In genomic region chr4:169144061-169144600, GRCh38 we compare ENCODE assay signal across 20 cellular contexts.
DNase-seq lines count a peak whose midpoint lies in the region; ATAC-seq, FAIRE-seq and TF ChIP-seq lines count a peak whose summit lies in the region.
"Had no signal": no experiment of that assay in that cellular context is flagged by ENCODE, and none has a peak within 500 bp of the region (broad histone marks: within the 10 kb centered on the region; RNA-seq: fewer than 3 reads in every experiment).

No MANE protein-coding gene starts in this region.

- H3K27me3 Mint-ChIP-seq in GM23338 (ENCODE audit: insufficient read depth, low read depth, poor library complexity): no peaks in the 10 kb centered on the region
- H3K27me3 Mint-ChIP-seq in activated naive CD8-positive, alpha-beta T cell treated with anti-CD3 and anti-CD28 coated beads, Interleukin-2, amount 50 U/mL, for 24 hours: peaks cover 2% of the 10 kb centered on the region
- H3K27me3 Mint-ChIP-seq: B cell had no signal

- H2BK120ac ChIP-seq in IMR-90 (ENCODE audit: low read depth, low read length): no peak overlapping the region

- H3K27ac ChIP-seq in GM23338 (ENCODE audit: low read depth) (0 out of 2 replicates have a peak overlapping the region, but pooled peaks have one; percentile 51), IMR-90 (ENCODE audit: insufficient read depth, low read length) (no peak overlapping the region), kidney (ENCODE audit: low read depth in 2 of 2, low read length in 2 of 2) (peak overlapping the region; percentile 38 to 78)
- H3K27ac ChIP-seq: A549, Peyer's patch, SJSA1 had no signal

- H2AK5ac ChIP-seq in IMR-90 (ENCODE audit: low read depth, low read length): no peak overlapping the region

- no peak overlapping the region for H3K14ac ChIP-seq in IMR-90 (replicated peaks; ENCODE audit: low read depth, low read length)

- no peaks in the 10 kb centered on the region for H3K27me3 ChIP-seq in GM23338 (ENCODE audit: insufficient read depth)
- no peaks in the 10 kb centered on the region for H3K27me3 ChIP-seq in IMR-90 (ENCODE audit: control insufficient read depth, insufficient read depth, low read length)
- H3K27me3 ChIP-seq: Peyer's patch, SJSA1 had no signal

- dilution Hi-C loops in IMR-90 (cut with HindIII; ENCODE audit: low sequenced_read_pairs, unreplicated experiment): no loop called here

- no peak overlapping the region for H4K8ac ChIP-seq in IMR-90 (ENCODE audit: low read depth in 2 of 2, low read length in 2 of 2)

- H3K4me1 ChIP-seq in GM23338 (ENCODE audit: insufficient read depth): peaks cover 8% of the 10 kb centered on the region
- H3K4me1 ChIP-seq in IMR-90 (ENCODE audit: control insufficient read depth, insufficient read depth, low read length): peaks cover 2% of the 10 kb centered on the region
- peaks cover 14 to 26% of the 10 kb centered on the region in 2 donors for H3K4me1 ChIP-seq in kidney (ENCODE audit: control insufficient read depth in 1 of 2, insufficient read depth in 1 of 2, low read depth in 1 of 2, low read length in 2 of 2)

- no peaks in the 10 kb centered on the region for H3F3A ChIP-seq in GM23338 (replicated peaks; ENCODE audit: low read depth)

- no peak overlapping the region for H3K4me3 Mint-ChIP-seq in GM23338
- H3K4me3 Mint-ChIP-seq in activated naive CD8-positive, alpha-beta T cell treated with anti-CD3 and anti-CD28 coated beads, Interleukin-2, amount 50 U/mL, for 24 hours: no peak overlapping the region
- H3K4me3 Mint-ChIP-seq: B cell, CD14-positive monocyte had no signal

- no peak overlapping the region for H4K91ac ChIP-seq in IMR-90 (ENCODE audit: insufficient read depth, low read depth, low read length)

- POLR2A ChIA-PET in IMR-90 (lab: Charles Lee; ENCODE audit: unreplicated experiment): no interaction called here

- H3K56ac ChIP-seq in IMR-90 (ENCODE audit: extremely low read depth, insufficient read depth, low read length): no peak overlapping the region

- H3K9me2 ChIP-seq in GM23338 (ENCODE audit: insufficient read depth): no peaks in the 10 kb centered on the region

- H3K18ac ChIP-seq in IMR-90 (ENCODE audit: low read depth, low read length): no peak overlapping the region

- no peak for ATAC-seq in GM23338
- no peak for ATAC-seq in IMR-90 (ENCODE audit: low read depth)
- no peak for ATAC-seq in activated naive CD8-positive, alpha-beta T cell treated with anti-CD3 and anti-CD28 coated beads, Interleukin-2, amount 50 U/mL, for 24 hours
- ATAC-seq: A549 had no signal

- no peak overlapping the region for H3K27ac Mint-ChIP-seq in GM23338
- no peak overlapping the region for H3K27ac Mint-ChIP-seq in activated naive CD8-positive, alpha-beta T cell treated with anti-CD3 and anti-CD28 coated beads, Interleukin-2, amount 50 U/mL, for 24 hours
- H3K27ac Mint-ChIP-seq: B cell had no signal

- H3K4me1 Mint-ChIP-seq in GM23338: peaks cover 16% of the 10 kb centered on the region
- no peaks in the 10 kb centered on the region for H3K4me1 Mint-ChIP-seq in activated naive CD8-positive, alpha-beta T cell treated with anti-CD3 and anti-CD28 coated beads, Interleukin-2, amount 50 U/mL, for 24 hours
- H3K4me1 Mint-ChIP-seq: B cell, CD14-positive monocyte had no signal

- no peak for FAIRE-seq in kidney (lab: Jason Lieb, UNC)
- FAIRE-seq: A549, D721Med had no signal

- CTCF ChIA-PET in IMR-90 (lab: Yijun Ruan, JAX): no interaction called here

- in situ Hi-C loops in IMR-90 (cut with MboI; ENCODE audit: low sequenced_read_pairs): no loop called here

- H2BK15ac ChIP-seq in IMR-90 (ENCODE audit: low read depth, low read length): no peak overlapping the region

- H2AK9ac ChIP-seq in IMR-90 (replicated peaks; ENCODE audit: low read depth, low read length, poor library complexity): no peak overlapping the region

- TF ChIP-seq CTCF in GM23338 (conservative IDR thresholded peaks at IDR 0.05; ENCODE audit: low read depth in 2 of 2) (no peak), IMR-90 (conservative IDR thresholded peaks at IDR 0.05; ENCODE audit: low read depth, low read length) (no peak), kidney (IDR thresholded peaks at IDR 0.05; ENCODE audit: borderline replicate concordance, extremely low read depth, insufficient read depth) (no peak)

- intact Hi-C loops in IMR-90 (cut with micrococcal nuclease): no loop called here
- intact Hi-C loops in kidney (cut with DNase I): no loop called here

- no peaks in the 10 kb centered on the region for H3K9me3 ChIP-seq in IMR-90 (ENCODE audit: control insufficient read depth, insufficient read depth, low read length)
- H3K9me3 ChIP-seq in kidney (ENCODE audit: control insufficient read depth in 1 of 2, low read length in 2 of 2): no peaks in the 10 kb centered on the region
- H3K9me3 ChIP-seq: A549, HAP-1, Peyer's patch, SJSA1 had no signal

- H3K4me2 ChIP-seq in GM23338 (no peak overlapping the region), IMR-90 (ENCODE audit: low read depth, low read length) (no peak overlapping the region)
- H3K4me2 ChIP-seq: A549 had no signal

- no peak overlapping the region for H4K5ac ChIP-seq in IMR-90 (ENCODE audit: low read depth, low read length)

- H2AFZ ChIP-seq in GM23338 (no peak overlapping the region), IMR-90 (replicated peaks; ENCODE audit: low read length, poor library complexity) (no peak overlapping the region)

- no peaks in the 10 kb centered on the region for H3K9me3 Mint-ChIP-seq in GM23338
- H3K9me3 Mint-ChIP-seq in activated naive CD8-positive, alpha-beta T cell treated with anti-CD3 and anti-CD28 coated beads, Interleukin-2, amount 50 U/mL, for 24 hours: no peaks in the 10 kb centered on the region
- H3K9me3 Mint-ChIP-seq: CD14-positive monocyte had no signal

- H3K36me3 ChIP-seq in GM23338 (ENCODE audit: insufficient read depth) (no peaks in the 10 kb centered on the region), IMR-90 (ENCODE audit: control insufficient read depth, insufficient read depth, low read length) (peaks cover 5% of the 10 kb centered on the region), kidney (ENCODE audit: control insufficient read depth in 1 of 2, insufficient read depth in 2 of 2, low read length in 2 of 2) (peaks cover 0 to 2% of the 10 kb centered on the region in 2 donors)
- H3K36me3 ChIP-seq: HAP-1, Peyer's patch had no signal

- H4K20me1 ChIP-seq in GM23338 (replicated peaks; ENCODE audit: insufficient read depth) (no peaks in the 10 kb centered on the region), IMR-90 (ENCODE audit: insufficient read depth, low read length) (peaks cover 8% of the 10 kb centered on the region)

- H3K4me3 ChIP-seq in GM23338: no peak overlapping the region
- H3K4me3 ChIP-seq in IMR-90 (ENCODE audit: insufficient read depth, low read depth, low read length): no peak overlapping the region
- H3K4me3 ChIP-seq in kidney (ENCODE audit: low read length in 2 of 2): peak overlapping the region in 1 of 2 donors; percentile 16
- H3K4me3 ChIP-seq: A549, HAP-1, Peyer's patch, SJSA1 had no signal

- no peak for DNase-seq in GM23338 (ENCODE audit: low spot score)
- no peak for DNase-seq in IMR-90
- DNase-seq in kidney: no peak
- DNase-seq in renal cortical epithelial cell (ENCODE audit: low read depth): peak; percentile 88
- no peak for DNase-seq in activated naive CD8-positive, alpha-beta T cell treated with anti-CD3 and anti-CD28 coated beads, Interleukin-2, amount 50 U/mL, for 24 hours
- DNase-seq in dedifferentiated amniotic fluid mesenchymal stem cell (ENCODE audit: extremely low spot score): no peak
- no peak for DNase-seq in SW 1271 (lab: John Stamatoyannopoulos, UW)
- DNase-seq: DMS79, KBM-7, MM.1S, NCI-H1048, NCI-H1417 treated with DMSO at 0.1 percent for 48 hours, NCI-H187, Peyer's patch had no signal

- H3K4ac ChIP-seq in IMR-90 (ENCODE audit: low read depth, low read length): 0 out of 2 replicates have a peak overlapping the region, but pooled peaks have one; percentile 13

- no peak for TF ChIP-seq RAD21 in IMR-90 (IDR thresholded peaks at IDR 0.05; ENCODE audit: low read length)

- no peak overlapping the region for H3K9ac ChIP-seq in IMR-90 (ENCODE audit: low read depth, low read length)
- peak overlapping the region in 1 of 2 donors; percentile 20 for H3K9ac ChIP-seq in kidney (ENCODE audit: low read length in 2 of 2)

- H3K23ac ChIP-seq in IMR-90 (ENCODE audit: low read depth, low read length): no peak overlapping the region

- BruUV-seq in IMR-90 (replicated peaks; lab: Mats Ljungman, UMichigan): no TSS peak

- no peak overlapping the region for H2BK5ac ChIP-seq in IMR-90 (ENCODE audit: low read depth, low read length, poor library complexity, severe bottlenecking)

- peak overlapping the region; percentile 24; the same call in 1 of the 2 replicates for H2BK20ac ChIP-seq in IMR-90 (ENCODE audit: low read depth, low read length)

- H3K36me3 Mint-ChIP-seq in GM23338 (ENCODE audit: low read depth): no peaks in the 10 kb centered on the region
- H3K36me3 Mint-ChIP-seq in activated naive CD8-positive, alpha-beta T cell treated with anti-CD3 and anti-CD28 coated beads, Interleukin-2, amount 50 U/mL, for 24 hours (ENCODE audit: low read depth): no peaks in the 10 kb centered on the region

- peaks cover 9% of the 10 kb centered on the region for H3K9me1 ChIP-seq in IMR-90 (ENCODE audit: insufficient read depth, low read length)

- TF ChIP-seq POLR2A in IMR-90 (IDR thresholded peaks at IDR 0.05; ENCODE audit: low read depth, low read length): no peak

- H3K79me2 ChIP-seq in GM23338 (replicated peaks; ENCODE audit: insufficient read depth): no peaks in the 10 kb centered on the region

- peaks cover 13 to 48% of the 10 kb centered on the region in 2 experiments for H3K79me1 ChIP-seq in IMR-90 (ENCODE audit: low read depth in 1 of 2, low read length in 2 of 2)

TF ChIP-seq in GM23338, 12 proteins besides CTCF, POLR2A, EP300 and RAD21 (continues in another document):
- TF ChIP-seq EZH2 (IDR thresholded peaks at IDR 0.05; ENCODE audit: low read depth, unreplicated experiment): no peak

TF ChIP-seq in IMR-90, 13 proteins besides CTCF, POLR2A, EP300 and RAD21 (continues in another document):
- no peak for TF ChIP-seq MAFK (IDR thresholded peaks at IDR 0.05; ENCODE audit: low read depth, low read length)
- no peak for TF ChIP-seq SMC3 (IDR thresholded peaks at IDR 0.05; ENCODE audit: low read depth, low read length)
- no peak for TF ChIP-seq FOS (IDR thresholded peaks at IDR 0.05; ENCODE audit: low read depth, low read length)
- TF ChIP-seq, protein P1, sequence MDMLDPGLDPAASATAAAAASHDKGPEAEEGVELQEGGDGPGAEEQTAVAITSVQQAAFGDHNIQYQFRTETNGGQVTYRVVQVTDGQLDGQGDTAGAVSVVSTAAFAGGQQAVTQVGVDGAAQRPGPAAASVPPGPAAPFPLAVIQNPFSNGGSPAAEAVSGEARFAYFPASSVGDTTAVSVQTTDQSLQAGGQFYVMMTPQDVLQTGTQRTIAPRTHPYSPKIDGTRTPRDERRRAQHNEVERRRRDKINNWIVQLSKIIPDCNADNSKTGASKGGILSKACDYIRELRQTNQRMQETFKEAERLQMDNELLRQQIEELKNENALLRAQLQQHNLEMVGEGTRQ (IDR thresholded peaks at IDR 0.05; ENCODE audit: low read depth, low read length): no peak
- TF ChIP-seq RFX5 (IDR thresholded peaks at IDR 0.05; ENCODE audit: low read depth, low read length): no peak
- TF ChIP-seq CEBPB (IDR thresholded peaks at IDR 0.05; ENCODE audit: low read depth, low read length): no peak
- TF ChIP-seq BHLHE40 (IDR thresholded peaks at IDR 0.05; ENCODE audit: low read depth, low read length): no peak
- no peak for TF ChIP-seq RCOR1 (IDR thresholded peaks at IDR 0.05; ENCODE audit: insufficient replicate concordance, low read length)
